15 cellular contexts compared by ENCODE assay signal in the genomic region with DNA sequence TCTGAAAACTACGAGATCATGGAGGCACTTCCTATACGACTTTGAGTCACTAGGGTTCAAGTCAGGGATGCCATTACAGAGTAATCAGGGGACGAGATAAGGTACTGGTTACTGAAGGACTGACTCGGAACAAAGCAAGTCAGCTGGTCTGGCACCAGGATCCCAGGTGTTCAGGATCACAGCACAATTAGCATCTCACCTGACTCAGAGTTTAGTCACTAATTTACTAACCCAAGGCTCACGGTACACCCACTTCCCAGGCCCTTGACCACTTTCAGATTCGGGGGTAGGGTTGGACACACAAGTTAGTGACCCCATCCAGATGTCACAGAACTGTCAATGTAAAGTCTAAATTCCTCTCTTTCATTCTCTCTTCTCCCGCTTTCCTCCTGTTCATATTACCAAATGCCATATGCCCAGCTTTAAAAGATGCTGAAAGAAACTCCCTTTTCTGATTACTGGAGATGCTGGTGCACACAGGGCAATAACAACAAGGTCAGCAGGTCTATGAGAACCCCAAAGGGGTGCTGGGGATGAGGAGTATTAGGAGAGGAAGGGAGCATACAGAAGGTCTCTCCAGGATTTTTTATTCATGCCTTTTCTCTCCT.
DNase-seq lines count a peak whose midpoint lies in the region; ATAC-seq, FAIRE-seq and TF ChIP-seq lines count a peak whose summit lies in the region.
"Had no signal": no experiment of that assay in that cellular context is flagged by ENCODE, and none has a peak within 500 bp of the region (broad histone marks: within the 10 kb centered on the region; RNA-seq: fewer than 3 reads in every experiment).

No MANE protein-coding gene starts in this region.

- H3K27me3 ChIP-seq in GM23338 (ENCODE audit: insufficient read depth) = no peaks in the 10 kb centered on the region

- no peaks in the 10 kb centered on the region for H3K36me3 ChIP-seq in GM23338 (ENCODE audit: insufficient read depth)

- no peaks in the 10 kb centered on the region for H3F3A ChIP-seq in GM23338 (replicated peaks; ENCODE audit: low read depth)

- DNase-seq in GM23338 (ENCODE audit: low spot score) (peak; percentile 2), RKO (ENCODE audit: low spot score) (peak; percentile 11), epithelial cell of proximal tubule (ENCODE audit: low read depth) (peak; percentile 89), neural crest cell (ENCODE audit: low read depth, low spot score) (no peak), D721Med (ENCODE audit: insufficient read length, low spot score) (no peak), NCI-H1436 (lab: John Stamatoyannopoulos, UW) (no peak)
- DNase-seq in activated effector memory CD4-positive, alpha-beta T cell treated with anti-CD3 and anti-CD28 coated beads, Interleukin-2, amount 50 U/mL, for 16 hours = no peak
- DNase-seq: DMS153; KBM-7; NCI-H1417; stimulated activated naive CD8-positive, alpha-beta T cell treated with anti-CD3 and anti-CD28 coated beads, Interleukin-15, Interleukin-2, amounts not matched to agents 100 U/mL and 50 U/mL, for 24 hours had no signal

- no peak overlapping the region for H2AFZ ChIP-seq in GM23338

- H3K27me3 Mint-ChIP-seq in GM23338 (ENCODE audit: insufficient read depth, low read depth, poor library complexity) (no peaks in the 10 kb centered on the region), neural crest cell (ENCODE audit: low read depth) (no peaks in the 10 kb centered on the region)
- H3K27me3 Mint-ChIP-seq: activated T-helper 17 cell treated with anti-CD3 and anti-CD28 coated beads, Interleukin-2, amount 50 U/mL, for 72 hours had no signal

- no peak for FAIRE-seq in D721Med (lab: Jason Lieb, UNC)
- FAIRE-seq: H1, urothelium cell line had no signal

- H3K9me3 Mint-ChIP-seq in GM23338 (no peaks in the 10 kb centered on the region), neural crest cell (peaks cover 3% of the 10 kb centered on the region)

- peaks cover 19% of the 10 kb centered on the region; the same call in 1 of the 2 replicates for H3K4me1 ChIP-seq in GM23338 (ENCODE audit: insufficient read depth)

- H4K20me1 ChIP-seq in GM23338 (replicated peaks; ENCODE audit: insufficient read depth) = no peaks in the 10 kb centered on the region

- no peaks in the 10 kb centered on the region for H3K9me2 ChIP-seq in GM23338 (ENCODE audit: insufficient read depth)

- H3K4me1 Mint-ChIP-seq in GM23338 (peaks cover 11% of the 10 kb centered on the region; the same call in 2 of the 3 replicates), neural crest cell (peaks cover 63% of the 10 kb centered on the region)
- H3K4me1 Mint-ChIP-seq: activated T-helper 17 cell treated with anti-CD3 and anti-CD28 coated beads, Interleukin-2, amount 50 U/mL, for 72 hours had no signal

- H3K4me3 Mint-ChIP-seq in GM23338 = no peak overlapping the region
- H3K4me3 Mint-ChIP-seq in neural crest cell = no peak overlapping the region
- H3K4me3 Mint-ChIP-seq: activated T-helper 17 cell treated with anti-CD3 and anti-CD28 coated beads, Interleukin-2, amount 50 U/mL, for 72 hours had no signal

- TF ChIP-seq CTCF in GM23338 (conservative IDR thresholded peaks at IDR 0.05; ENCODE audit: low read depth in 2 of 2) (no peak), epithelial cell of proximal tubule (conservative IDR thresholded peaks at IDR 0.05; ENCODE audit: low read depth, low read length) (no peak), neural crest cell (conservative IDR thresholded peaks at IDR 0.05) (no peak), D721Med (IDR thresholded peaks at IDR 0.05; ENCODE audit: insufficient read depth, missing control alignments) (no peak)

- no peak overlapping the region for H3K27ac ChIP-seq in GM23338 (ENCODE audit: low read depth)

- H3K4me3 ChIP-seq in GM23338 = no peak overlapping the region
- H3K4me3 ChIP-seq in epithelial cell of proximal tubule (ENCODE audit: low read depth, low read length) = no peak overlapping the region

- no peak for ATAC-seq in GM23338
- ATAC-seq in HG02571 (IDR thresholded peaks at IDR 0.05; ENCODE audit: unreplicated experiment) = no peak
- ATAC-seq: activated T-helper 17 cell treated with anti-CD3 and anti-CD28 coated beads, Interleukin-2, amount 50 U/mL, for 72 hours; stimulated activated naive CD8-positive, alpha-beta T cell treated with anti-CD3 and anti-CD28 coated beads, Interleukin-15, Interleukin-2, amounts not matched to agents 100 U/mL and 50 U/mL, for 24 hours had no signal

- H3K79me2 ChIP-seq in GM23338 (replicated peaks; ENCODE audit: insufficient read depth) = no peaks in the 10 kb centered on the region

- no peak overlapping the region for H3K27ac Mint-ChIP-seq in GM23338
- peak overlapping the region; percentile 31 for H3K27ac Mint-ChIP-seq in neural crest cell (ENCODE audit: unreplicated experiment)
- H3K27ac Mint-ChIP-seq: activated T-helper 17 cell treated with anti-CD3 and anti-CD28 coated beads, Interleukin-2, amount 50 U/mL, for 72 hours had no signal

- H3K36me3 Mint-ChIP-seq in GM23338 (ENCODE audit: low read depth) (no peaks in the 10 kb centered on the region), neural crest cell (ENCODE audit: low read depth) (no peaks in the 10 kb centered on the region)

- H3K4me2 ChIP-seq in GM23338 = no peak overlapping the region

TF ChIP-seq in GM23338, 12 proteins besides CTCF, POLR2A, EP300 and RAD21 (continues in another document):
- TF ChIP-seq JUNB (IDR thresholded peaks at IDR 0.05; ENCODE audit: unreplicated experiment) (no peak), EZH2 (IDR thresholded peaks at IDR 0.05; ENCODE audit: low read depth, unreplicated experiment) (no peak)
- TF ChIP-seq, protein P1, sequence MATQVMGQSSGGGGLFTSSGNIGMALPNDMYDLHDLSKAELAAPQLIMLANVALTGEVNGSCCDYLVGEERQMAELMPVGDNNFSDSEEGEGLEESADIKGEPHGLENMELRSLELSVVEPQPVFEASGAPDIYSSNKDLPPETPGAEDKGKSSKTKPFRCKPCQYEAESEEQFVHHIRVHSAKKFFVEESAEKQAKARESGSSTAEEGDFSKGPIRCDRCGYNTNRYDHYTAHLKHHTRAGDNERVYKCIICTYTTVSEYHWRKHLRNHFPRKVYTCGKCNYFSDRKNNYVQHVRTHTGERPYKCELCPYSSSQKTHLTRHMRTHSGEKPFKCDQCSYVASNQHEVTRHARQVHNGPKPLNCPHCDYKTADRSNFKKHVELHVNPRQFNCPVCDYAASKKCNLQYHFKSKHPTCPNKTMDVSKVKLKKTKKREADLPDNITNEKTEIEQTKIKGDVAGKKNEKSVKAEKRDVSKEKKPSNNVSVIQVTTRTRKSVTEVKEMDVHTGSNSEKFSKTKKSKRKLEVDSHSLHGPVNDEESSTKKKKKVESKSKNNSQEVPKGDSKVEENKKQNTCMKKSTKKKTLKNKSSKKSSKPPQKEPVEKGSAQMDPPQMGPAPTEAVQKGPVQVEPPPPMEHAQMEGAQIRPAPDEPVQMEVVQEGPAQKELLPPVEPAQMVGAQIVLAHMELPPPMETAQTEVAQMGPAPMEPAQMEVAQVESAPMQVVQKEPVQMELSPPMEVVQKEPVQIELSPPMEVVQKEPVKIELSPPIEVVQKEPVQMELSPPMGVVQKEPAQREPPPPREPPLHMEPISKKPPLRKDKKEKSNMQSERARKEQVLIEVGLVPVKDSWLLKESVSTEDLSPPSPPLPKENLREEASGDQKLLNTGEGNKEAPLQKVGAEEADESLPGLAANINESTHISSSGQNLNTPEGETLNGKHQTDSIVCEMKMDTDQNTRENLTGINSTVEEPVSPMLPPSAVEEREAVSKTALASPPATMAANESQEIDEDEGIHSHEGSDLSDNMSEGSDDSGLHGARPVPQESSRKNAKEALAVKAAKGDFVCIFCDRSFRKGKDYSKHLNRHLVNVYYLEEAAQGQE (IDR thresholded peaks at IDR 0.05; ENCODE audit: unreplicated experiment) = no peak

Comparison
In these comparisons a context has a peak if more than half of its experiments do, and no peak if none do; other contexts are left out.
1. DNase-seq: peak in GM23338 (single experiment), RKO (single experiment) and epithelial cell of proximal tubule (single experiment); none in neural crest cell (single experiment), D721Med (single experiment), activated effector memory CD4-positive, alpha-beta T cell treated with anti-CD3 and anti-CD28 coated beads, Interleukin-2, amount 50 U/mL, for 16 hours (single experiment) and NCI-H1436 (single experiment).